Comparison of ENCODE assay signal across 8 cellular contexts in the genomic region with DNA sequence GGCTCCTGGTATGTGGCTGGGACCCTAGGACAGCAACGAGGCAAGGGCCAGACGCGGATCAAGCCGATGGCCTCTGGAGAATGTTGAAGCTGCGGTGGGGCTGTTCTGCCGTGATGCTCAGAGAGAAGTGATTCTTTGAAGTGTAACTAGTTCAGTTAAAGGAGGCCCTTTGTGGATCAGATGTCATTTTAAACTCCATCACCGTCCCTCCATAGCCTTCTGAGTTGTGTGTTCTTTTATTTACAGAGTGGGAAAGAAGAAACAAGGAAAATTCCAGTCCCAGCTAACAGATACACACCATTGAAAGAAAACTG. TPM values are rescaled to one million over a fixed set of nuclear protein-coding genes. Genes with fewer than 3 reads are reported as not detected.
A peak's percentile ranks its signal among the peaks of the same experiment; 100 is the strongest.
DNase-seq lines count a peak whose midpoint lies in the region; ATAC-seq and TF ChIP-seq lines count a peak whose summit lies in the region.

No MANE protein-coding gene starts in this region.

- H4K5ac ChIP-seq in mesendoderm (ENCODE audit: low read length), result no peak overlapping the region

- H3K27ac ChIP-seq in cardiac muscle cell, result peak overlapping the region; percentile 98
- H3K27ac ChIP-seq in body of pancreas, result peak overlapping the region; percentile 87 to 97 (median 93)
- peak overlapping the region; percentile 29 for H3K27ac ChIP-seq in mesendoderm (ENCODE audit: low read depth, low read length)
- peak overlapping the region; percentile 89 to 97 for H3K27ac ChIP-seq in uterus

- H3K36me3 ChIP-seq in cardiac muscle cell, result peaks cover 26% of the 10 kb centered on the region
- H3K36me3 ChIP-seq in body of pancreas (replicated peaks in 1 of 2; ENCODE audit: insufficient read depth in 1 of 2, low read depth in 2 of 2), result peaks cover 0 to 8% of the 10 kb centered on the region in 2 donors
- peaks cover 4% of the 10 kb centered on the region for H3K36me3 ChIP-seq in mesendoderm (ENCODE audit: control insufficient read depth, insufficient read depth, low read length)
- H3K36me3 ChIP-seq in uterus, result no peaks in the 10 kb centered on the region

- H3K9me3 ChIP-seq in cardiac muscle cell (ENCODE audit: low read depth), result no peaks in the 10 kb centered on the region
- no peaks in the 10 kb centered on the region for H3K9me3 ChIP-seq in body of pancreas
- H3K9me3 ChIP-seq in uterus, result no peaks in the 10 kb centered on the region

- peak overlapping the region; percentile 97 for H3K56ac ChIP-seq in mesendoderm (ENCODE audit: low read length)

- H4K8ac ChIP-seq in mesendoderm (ENCODE audit: low read depth, low read length), result no peak overlapping the region

- H2BK5ac ChIP-seq in mesendoderm (ENCODE audit: low read length), result no peak overlapping the region

- H3K18ac ChIP-seq in mesendoderm (ENCODE audit: low read length), result no peak overlapping the region

- TF ChIP-seq CTCF in cardiac muscle cell (IDR thresholded peaks at IDR 0.05; ENCODE audit: low read depth, low read length) (no peak), body of pancreas (IDR thresholded peaks at IDR 0.05) (no peak), uterus (IDR thresholded peaks at IDR 0.05) (no peak)

- H3K4ac ChIP-seq in mesendoderm (ENCODE audit: low read depth, low read length), result no peak overlapping the region

- ATAC-seq in left ventricle myocardium superior, result no peak
- ATAC-seq in body of pancreas, result no peak
- no peak for ATAC-seq in GM21619 (IDR thresholded peaks at IDR 0.05; ENCODE audit: unreplicated experiment)
- ATAC-seq in HG03196 (IDR thresholded peaks at IDR 0.05; ENCODE audit: unreplicated experiment), result no peak

- TF ChIP-seq POLR2A in body of pancreas (IDR thresholded peaks at IDR 0.05) (peak in 1 of 3 donors; percentile 1), uterus (IDR thresholded peaks at IDR 0.05) (no peak)

- WGBS in body of pancreas, 2 donors, result 0% methylated on average over 3 to 7 of the region's 7 CpGs
- no CpG with 5 or more reads among the region's 7 CpGs for WGBS in mesendoderm (ENCODE audit: extremely low coverage, insufficient coverage, low lambda C conversion rate)

- peaks cover 36% of the 10 kb centered on the region for H3K79me2 ChIP-seq in mesendoderm (ENCODE audit: control insufficient read depth, insufficient read depth, low read length)

- intact Hi-C loops in left ventricle myocardium superior (cut with micrococcal nuclease) (no loop called here), body of pancreas (cut with DNase I) (no loop called here), uterus (cut with DNase I; ENCODE audit: low total_unique reads) (no loop called here)

- H3K27me3 ChIP-seq in cardiac muscle cell, result no peaks in the 10 kb centered on the region
- no peaks in the 10 kb centered on the region for H3K27me3 ChIP-seq in body of pancreas
- no peaks in the 10 kb centered on the region for H3K27me3 ChIP-seq in mesendoderm (ENCODE audit: insufficient read depth, low read length, poor library complexity)
- H3K27me3 ChIP-seq in uterus, result no peaks in the 10 kb centered on the region

- peak overlapping the region; percentile 89 for H3K9ac ChIP-seq in mesendoderm (ENCODE audit: low read length)

- no peak overlapping the region for H2BK120ac ChIP-seq in mesendoderm (ENCODE audit: low read depth, low read length)

- H3K4me1 ChIP-seq in cardiac muscle cell (ENCODE audit: low read depth) (peaks cover 13% of the 10 kb centered on the region), body of pancreas (peaks cover 26% of the 10 kb centered on the region), mesendoderm (ENCODE audit: control insufficient read depth, low read depth, low read length) (no peaks in the 10 kb centered on the region), uterus (peaks cover 0 to 10% of the 10 kb centered on the region in 2 donors)

- H3K23ac ChIP-seq in mesendoderm (ENCODE audit: low read length), result no peak overlapping the region

- no peak overlapping the region for H2AK5ac ChIP-seq in mesendoderm (ENCODE audit: low read length)

- H3K4me3 ChIP-seq in cardiac muscle cell, result peak overlapping the region; percentile 57
- peak overlapping the region; percentile 94 for H3K4me3 ChIP-seq in body of pancreas
- peak overlapping the region; percentile 91 for H3K4me3 ChIP-seq in mesendoderm (ENCODE audit: low read length)
- peak overlapping the region; percentile 91 for H3K4me3 ChIP-seq in uterus

- H3K4me2 ChIP-seq in mesendoderm (ENCODE audit: low read length), result peak overlapping the region; percentile 84

- no peak overlapping the region for H2BK15ac ChIP-seq in mesendoderm (replicated peaks; ENCODE audit: low read depth)

- peaks cover 15% of the 10 kb centered on the region for H3K79me1 ChIP-seq in mesendoderm (ENCODE audit: low read length)

- DNase-seq in cardiac muscle cell (ENCODE audit: low read depth in 1 of 2, low spot score in 1 of 2) (no peak), left ventricle myocardium superior (no peak), body of pancreas (no peak), mesendoderm (no peak), uterus (no peak), GM19240 (ENCODE audit: insufficient read length, low spot score) (no peak)

RNA-seq across cellular contexts. Expression of gene PNO1, which starts 0.4 kb away (rescaled TPM):
- total RNA-seq in cardiac muscle cell (10.7 and 19.3 TPM in 2 replicates), left ventricle myocardium superior (7.4 TPM), body of pancreas (1 to 10 TPM; 6.0 to 8.9 TPM), uterus (10 to 100 TPM in 2 of 4 donors, 1 to 10 TPM in 2; 7.6 to 15.8 (median 12.2) TPM)
- 18.5 and 22.6 TPM in 2 replicates for polyA plus RNA-seq in cardiac muscle cell
- polyA plus RNA-seq in mesendoderm (2013, experiment 1 of 2), result 45.3 TPM
- polyA plus RNA-seq in mesendoderm (2013, experiment 2 of 2), result 46.6 TPM

Comparison
In these comparisons a context has a peak if more than half of its experiments do, and no peak if none do; other contexts are left out.
1. H3K27ac ChIP-seq: peak in every context shown above with its lines; median percentile 98 in cardiac muscle cell; 93 in body of pancreas; 93 in uterus; 29 in mesendoderm.